Comparison of ENCODE assay signal across 17 cellular contexts in the genomic region with DNA sequence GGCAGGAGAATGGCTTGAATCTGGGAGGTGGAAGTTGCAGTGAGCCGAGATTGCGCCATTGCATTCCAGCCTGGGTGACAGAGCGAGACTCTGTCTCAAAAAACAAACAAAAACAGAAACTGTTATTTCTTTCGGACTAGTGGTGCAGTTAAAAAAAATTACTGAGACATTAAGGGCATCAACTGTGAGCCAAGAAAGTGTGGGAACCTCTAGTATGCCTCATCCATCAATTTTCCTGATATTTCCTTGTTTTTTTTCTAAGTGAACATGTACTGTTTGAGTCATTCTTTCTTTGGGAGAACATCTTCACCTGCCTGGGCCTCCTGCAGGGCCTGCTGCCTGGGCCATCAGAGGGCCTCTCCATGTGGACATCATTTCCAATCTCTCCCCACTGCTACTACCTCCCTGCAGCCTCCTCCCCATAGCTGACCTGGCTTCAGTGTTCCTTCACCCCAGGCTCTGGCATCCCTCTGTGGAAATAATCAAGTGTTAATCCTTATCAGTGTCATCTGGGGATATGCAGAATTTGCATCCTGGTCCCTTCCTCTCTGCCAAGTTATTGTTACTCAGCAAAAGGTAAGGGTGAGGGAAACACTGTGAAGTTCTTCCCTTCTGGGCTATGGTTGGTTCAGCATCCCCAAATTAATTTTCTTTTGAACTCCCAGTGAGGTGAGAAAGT. TPM values are rescaled to one million over a fixed set of nuclear protein-coding genes. Genes with fewer than 3 reads are reported as not detected.
DNase-seq lines count a peak whose midpoint lies in the region; TF ChIP-seq lines count a peak whose summit lies in the region.
"Had no signal": no experiment of that assay in that cellular context is flagged by ENCODE, and none has a peak within 500 bp of the region (broad histone marks: within the 10 kb centered on the region; RNA-seq: fewer than 3 reads in every experiment).

No MANE protein-coding gene starts in this region.

- TF ChIP-seq CTCF in HFFc6 (IDR thresholded peaks at IDR 0.05), result no peak
- no peak for TF ChIP-seq CTCF in astrocyte of the cerebellum (IDR thresholded peaks at IDR 0.05; ENCODE audit: low read depth, low read length, missing control alignments)
- no peak for TF ChIP-seq CTCF in fibroblast of villous mesenchyme (IDR thresholded peaks at IDR 0.05; ENCODE audit: insufficient read depth, low read depth, low read length)
- no peak for TF ChIP-seq CTCF in GM10266 (IDR thresholded peaks at IDR 0.05; ENCODE audit: control insufficient read depth, insufficient read depth, low read depth, missing control alignments)

- no peak overlapping the region for H3K9ac ChIP-seq in skeletal muscle satellite cell (ENCODE audit: low read depth, low read length)

- DNase-seq in HFFc6 (peak; percentile 54), astrocyte of the cerebellum (ENCODE audit: low read depth) (peak; percentile 23), fibroblast of villous mesenchyme (ENCODE audit: low read depth) (peak; percentile 42), germinal center (ENCODE audit: low spot score) (no peak), HAP-1 (ENCODE audit: low spot score in 2 of 2) (no peak), GM10266 (ENCODE audit: extremely low spot score) (no peak), posterior vena cava (ENCODE audit: low spot score) (no peak)
- DNase-seq: activated CD4-positive, alpha-beta T cell treated with anti-CD3 and anti-CD28 coated beads, Interleukin-2, amount 50 U/mL, for 48 hours; CD8-positive, alpha-beta memory T cell; GF-D8; glutamatergic neuron; NCI-H1930; nephron progenitor cell; stimulated activated naive CD4-positive, alpha-beta T cell; T-helper 9 cell had no signal

- H3K9me3 Mint-ChIP-seq in HFFc6, result no peaks in the 10 kb centered on the region
- H3K9me3 Mint-ChIP-seq: CD8-positive, alpha-beta memory T cell had no signal

- peak overlapping the region; percentile 12 for H3K4me2 ChIP-seq in skeletal muscle satellite cell (ENCODE audit: low read length)

- H3K27me3 Mint-ChIP-seq in HFFc6 (ENCODE audit: insufficient read depth), result peaks cover 2% of the 10 kb centered on the region; the same call in 1 of the 2 replicates

- no peak overlapping the region for H3K4me3 ChIP-seq in astrocyte of the cerebellum (ENCODE audit: low read depth, low read length)
- no peak overlapping the region for H3K4me3 ChIP-seq in fibroblast of villous mesenchyme (ENCODE audit: low read depth, low read length)
- no peak overlapping the region for H3K4me3 ChIP-seq in skeletal muscle satellite cell (ENCODE audit: low read length)
- no peak overlapping the region for H3K4me3 ChIP-seq in HAP-1

- H3K36me3 ChIP-seq in skeletal muscle satellite cell (ENCODE audit: insufficient read depth, low read length) (no peaks in the 10 kb centered on the region), HAP-1 (replicated peaks) (no peaks in the 10 kb centered on the region)

- peak overlapping the region; percentile 3; the same call in 1 of the 2 replicates for H3K4me3 Mint-ChIP-seq in HFFc6
- H3K4me3 Mint-ChIP-seq: CD8-positive, alpha-beta memory T cell; nephron progenitor cell had no signal

- H3K4me1 Mint-ChIP-seq in HFFc6 (ENCODE audit: low read depth), result peaks cover 50% of the 10 kb centered on the region
- H3K4me1 Mint-ChIP-seq: CD8-positive, alpha-beta memory T cell; nephron progenitor cell had no signal

- no peaks in the 10 kb centered on the region for H3K9me3 ChIP-seq in skeletal muscle satellite cell (replicated peaks; ENCODE audit: low read length)
- H3K9me3 ChIP-seq in HAP-1, result no peaks in the 10 kb centered on the region

- H3K27me3 ChIP-seq in skeletal muscle satellite cell (ENCODE audit: control insufficient read depth, insufficient read depth, low read length), result no peaks in the 10 kb centered on the region
- no peaks in the 10 kb centered on the region for H3K27me3 ChIP-seq in HAP-1 (ENCODE audit: low read depth)

- intact Hi-C loops in posterior vena cava (cut with DNase I), result no loop called here

- no peak overlapping the region for H3K27ac Mint-ChIP-seq in HFFc6
- H3K27ac Mint-ChIP-seq: nephron progenitor cell had no signal

- H3K4me1 ChIP-seq in skeletal muscle satellite cell (ENCODE audit: control insufficient read depth, insufficient read depth, low read length) (peaks cover 33% of the 10 kb centered on the region), HAP-1 (no peaks in the 10 kb centered on the region)

- H3K36me3 Mint-ChIP-seq in HFFc6 (ENCODE audit: low read depth), result no peaks in the 10 kb centered on the region
- H3K36me3 Mint-ChIP-seq: CD8-positive, alpha-beta memory T cell had no signal

- in situ Hi-C loops in astrocyte of the cerebellum (cut with HindIII; ENCODE audit: low sequenced_read_pairs) (no loop called here), HAP-1 (cut with MboI; ENCODE audit: low sequenced_read_pairs) (no loop called here)

RNA-seq across cellular contexts. Expression of a gene that starts 16.0 kb away (rescaled TPM):
- total RNA-seq in HFFc6 (2021; fragmentation: NEBNext Ultra II Directional; extraction: Animal tissue kit (Norgen Biotek cat#: 25700)), result under 1 TPM in 1 of 6 experiments, not detected in 5; 0.05 TPM
- 1.3 TPM in 2 replicates for total RNA-seq in fibroblast of villous mesenchyme
- total RNA-seq in skeletal muscle satellite cell (2012; rRNA removed), result 2.8 and 7.0 TPM in 2 replicates
- 1 to 10 TPM; 4.0 to 4.8 TPM for total RNA-seq in posterior vena cava
- total RNA-seq: H1 had no signal

RNA-seq across cellular contexts. Expression of a gene that starts 55.5 kb away (rescaled TPM):
- total RNA-seq in HFFc6 (2021; fragmentation: NEBNext Ultra II Directional; extraction: Animal tissue kit (Norgen Biotek cat#: 25700)), result 10 to 100 TPM; 15.7 to 20.3 (median 19.0) TPM
- total RNA-seq in fibroblast of villous mesenchyme (13.2 and 21.2 TPM in 2 replicates), posterior vena cava (10 to 100 TPM; 13.2 to 14.6 TPM)
- 10.5 and 13.4 TPM in 2 replicates for total RNA-seq in skeletal muscle satellite cell (2012; rRNA removed)

Comparison
In these comparisons a context has a peak if more than half of its experiments do, and no peak if none do; other contexts are left out.
1. DNase-seq: peak in HFFc6 (single experiment), astrocyte of the cerebellum (single experiment) and fibroblast of villous mesenchyme (single experiment); none in germinal center (single experiment), HAP-1 (0 of 2), GM10266 (single experiment) and posterior vena cava (single experiment).